8 cellular contexts compared by ENCODE assay signal in genomic region chr12:107093547-107094448, GRCh38. TPM values are rescaled to one million over a fixed set of nuclear protein-coding genes. Genes with fewer than 3 reads are reported as not detected.
DNase-seq lines count a peak whose midpoint lies in the region; ATAC-seq, FAIRE-seq and TF ChIP-seq lines count a peak whose summit lies in the region.

TSS of gene CRY1 (minus strand) at chr12:107093549. CDS start at chr12:107092961, 588 bp downstream.

- intact Hi-C loops in spleen (cut with DNase I; ENCODE audit: low total_unique reads) = no loop called here

- no peak for FAIRE-seq in A549 (lab: Jason Lieb, UNC)
- peak; percentile 5 for FAIRE-seq in islet of Langerhans (lab: Jason Lieb, UNC)

- WGBS in A549 (ENCODE audit: missing lambda C conversion rate) = 2% methylated on average over 26 of the region's 64 CpGs
- 1 to 2% (median 2%) methylated on average over 44 to 64 of the region's 64 CpGs for WGBS in spleen, 5 donors

- H3K27me3 ChIP-seq in spleen (replicated peaks in 1 of 7) = no peaks in the 10 kb centered on the region

- TF ChIP-seq CTCF in A549 (IDR thresholded peaks at IDR 0.05) (no peak), spleen (IDR thresholded peaks at IDR 0.05 in 8 of 11, conservative IDR thresholded peaks at IDR 0.05 in 3 of 11) (peak in 3 of 11 experiments; percentile 2 to 24 (median 8))

- DNase-seq in A549 (ENCODE audit: low read depth in 1 of 2, low spot score in 1 of 2) (peak; percentile 79 to 98), NCI-H345 treated with DMSO at 0.1 percent for 48 hours (lab: John Stamatoyannopoulos, UW; ENCODE audit: unreplicated experiment) (peak; percentile 91), cerebellar cortex (ENCODE audit: low spot score) (peak; percentile 95), spleen (peak; percentile 98)
- DNase-seq in activated CD4-positive, CD25-positive, alpha-beta regulatory T cell treated with anti-CD3 and anti-CD28 coated beads, Interleukin-2, amount 50 U/mL, for 72 hours = peak; percentile 96

- no peak for TF ChIP-seq RAD21 in A549 (conservative IDR thresholded peaks at IDR 0.05 in 1 of 2, IDR thresholded peaks at IDR 0.05 in 1 of 2)

- H3K27ac ChIP-seq in A549 (peak within 1 kb of the TSS; percentile 74 to 89), spleen (peak within 1 kb of the TSS; percentile 90 to 99 (median 97))

- H3K36me3 ChIP-seq in spleen = no peaks in the 10 kb centered on the region

- H3K4me1 ChIP-seq in A549 (peaks cover 17% of the 10 kb centered on the region), spleen (peaks cover 15 to 38% (median 29%) of the 10 kb centered on the region in 6 donors)

- 0 out of 3 replicates have a peak, but pooled peaks cover 6% of the 10 kb centered on the region for H3K9me3 ChIP-seq in A549
- peaks cover 0 to 10% (median 0%) of the 10 kb centered on the region in 8 donors for H3K9me3 ChIP-seq in spleen

- peak; percentile 84 to 88 for ATAC-seq in A549
- peak; percentile 76 for ATAC-seq in GM18873 (IDR thresholded peaks at IDR 0.05; ENCODE audit: low FRiP score, unreplicated experiment)
- peak; percentile 85 for ATAC-seq in HG03175 (IDR thresholded peaks at IDR 0.05; ENCODE audit: unreplicated experiment)

- no peak for TF ChIP-seq EP300 in A549 (IDR thresholded peaks at IDR 0.05)

- peak within 1 kb of the TSS; percentile 73 for H3K4me3 ChIP-seq in A549
- peak within 1 kb of the TSS; percentile 38 to 90 (median 77) for H3K4me3 ChIP-seq in spleen

- POLR2A ChIA-PET in A549 (lab: Yijun Ruan, JAX) = interaction anchor here (0.6 to 1.0 kb wide), 6 partner anchors 11 to 235 kb away, joined by 3 to 8 read pairs (median 3); partner anchors contain the start of gene TMEM263

- CTCF ChIA-PET in A549 (lab: Yijun Ruan, JAX) = interaction anchor here (0.5 to 7.8 kb wide), 5 partner anchors 11 to 515 kb away, joined by 3 to 69 read pairs (median 3); no protein-coding TSS in a partner anchor

- peak; percentile 59 for TF ChIP-seq POLR2A in A549 (IDR thresholded peaks at IDR 0.05; ENCODE audit: low read length)
- TF ChIP-seq POLR2A in spleen (IDR thresholded peaks at IDR 0.05) = no peak

- peak within 1 kb of the TSS; percentile 81 for H3K4me2 ChIP-seq in A549

TF ChIP-seq in A549, 52 proteins besides CTCF, POLR2A, EP300 and RAD21:
- TF ChIP-seq GATA3 (IDR thresholded peaks at IDR 0.05; ENCODE audit: borderline replicate concordance) (peak; percentile 64; the same call in 1 of the 2 replicates), JUN (IDR thresholded peaks at IDR 0.05) (peak; percentile 12 to 79; a peak in 1 of 5 replicates), BHLHE40 (IDR thresholded peaks at IDR 0.05; ENCODE audit: low read depth, low read length) (peak; percentile 74), HEYL (CRISPR knock-in tag; IDR thresholded peaks at IDR 0.05) (no peak), NPAS2 (CRISPR knock-in tag; IDR thresholded peaks at IDR 0.05; ENCODE audit: borderline replicate concordance) (peak; percentile 99), FOSL2 (IDR thresholded peaks at IDR 0.05) (no peak), FOSL2 (CRISPR knock-in tag; IDR thresholded peaks at IDR 0.05) (no peak), TP53 (CRISPR knock-in tag; IDR thresholded peaks at IDR 0.05) (no peak), RNF2 (IDR thresholded peaks at IDR 0.05; ENCODE audit: borderline replicate concordance, low read depth) (no peak), HES2 (IDR thresholded peaks at IDR 0.05) (no peak), USF2 (IDR thresholded peaks at IDR 0.05) (peak; percentile 93), FOSB (CRISPR knock-in tag; IDR thresholded peaks at IDR 0.05) (no peak)
- TF ChIP-seq, protein P1, sequence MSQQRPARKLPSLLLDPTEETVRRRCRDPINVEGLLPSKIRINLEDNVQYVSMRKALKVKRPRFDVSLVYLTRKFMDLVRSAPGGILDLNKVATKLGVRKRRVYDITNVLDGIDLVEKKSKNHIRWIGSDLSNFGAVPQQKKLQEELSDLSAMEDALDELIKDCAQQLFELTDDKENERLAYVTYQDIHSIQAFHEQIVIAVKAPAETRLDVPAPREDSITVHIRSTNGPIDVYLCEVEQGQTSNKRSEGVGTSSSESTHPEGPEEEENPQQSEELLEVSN (IDR thresholded peaks at IDR 0.05; ENCODE audit: borderline replicate concordance, low read depth) = no peak
- TF ChIP-seq, protein P2, sequence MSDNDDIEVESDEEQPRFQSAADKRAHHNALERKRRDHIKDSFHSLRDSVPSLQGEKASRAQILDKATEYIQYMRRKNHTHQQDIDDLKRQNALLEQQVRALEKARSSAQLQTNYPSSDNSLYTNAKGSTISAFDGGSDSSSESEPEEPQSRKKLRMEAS (IDR thresholded peaks at IDR 0.05) = peak; percentile 88
- TF ChIP-seq, protein P3, sequence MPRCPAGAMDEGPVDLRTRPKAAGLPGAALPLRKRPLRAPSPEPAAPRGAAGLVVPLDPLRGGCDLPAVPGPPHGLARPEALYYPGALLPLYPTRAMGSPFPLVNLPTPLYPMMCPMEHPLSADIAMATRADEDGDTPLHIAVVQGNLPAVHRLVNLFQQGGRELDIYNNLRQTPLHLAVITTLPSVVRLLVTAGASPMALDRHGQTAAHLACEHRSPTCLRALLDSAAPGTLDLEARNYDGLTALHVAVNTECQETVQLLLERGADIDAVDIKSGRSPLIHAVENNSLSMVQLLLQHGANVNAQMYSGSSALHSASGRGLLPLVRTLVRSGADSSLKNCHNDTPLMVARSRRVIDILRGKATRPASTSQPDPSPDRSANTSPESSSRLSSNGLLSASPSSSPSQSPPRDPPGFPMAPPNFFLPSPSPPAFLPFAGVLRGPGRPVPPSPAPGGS (IDR thresholded peaks at IDR 0.05) = 0 out of 3 replicates have a peak, but pooled peaks have one; percentile 50

RNA-seq across cellular contexts. Expression of gene CRY1, which starts in this region (rescaled TPM):
- 17.6 and 26.1 TPM in 2 replicates for polyA plus RNA-seq in A549 (2011; rRNA removed)
- polyA plus RNA-seq in A549 (2012; cell fraction: cytosol; rRNA removed) = 7.5 and 13.2 TPM in 2 replicates
- polyA plus RNA-seq in A549 (2012; cell fraction: nucleus; rRNA removed) = 19.7 and 21.9 TPM in 2 replicates
- 14.9 to 16.1 TPM (median 15.8 TPM) in 3 replicates for polyA plus RNA-seq in A549 (2017; fragmentation: RNase III; extraction: RNeasy Plus Mini Kit Qiagen cat#74134 plus additional on column Dnase treatment)
- 9.5 and 10.3 TPM in 2 replicates for polyA minus RNA-seq in A549 (2011; rRNA and poly(A)+ RNA removed)
- total RNA-seq in spleen = 10 to 100 TPM in 6 of 7 donors, 1 to 10 TPM in 1; 9.4 to 32.3 (median 15.6) TPM
- polyA plus RNA-seq in spleen = 1 to 10 TPM; 1.9 to 5.6 (median 3.4) TPM

Comparison
In these comparisons a context has a peak if more than half of its experiments do, and no peak if none do; other contexts are left out.
1. Peak in every context shown above with its lines: DNase-seq, ATAC-seq, H3K4me3 ChIP-seq and H3K27ac ChIP-seq.